In genomic region chr9:91810286-91810905, GRCh38 we compare ENCODE assay signal across 16 cellular contexts.
"Had no signal": no experiment of that assay in that cellular context is flagged by ENCODE, and none has a peak within 500 bp of the region (broad histone marks: within the 10 kb centered on the region; RNA-seq: fewer than 3 reads in every experiment).

No MANE protein-coding gene starts in this region.

- H3K27ac ChIP-seq: ascending aorta, gastrocnemius medialis, psoas muscle, thoracic aorta had no signal

- H3K4me1 Mint-ChIP-seq: stimulated activated naive CD8-positive, alpha-beta T cell treated with anti-CD3 and anti-CD28 coated beads, Interleukin-15, amount 100 ng/mL, for 72 hours had no signal

- DNase-seq: activated CD4-positive, alpha-beta memory T cell treated with anti-CD3 and anti-CD28 coated beads for 36 hours; activated naive CD4-positive, alpha-beta T cell; gastrocnemius medialis; hippocampal formation; naive thymus-derived CD8-positive, alpha-beta T cell; nucleus accumbens; stimulated activated CD4-positive, alpha-beta T cell treated with anti-CD3 and anti-CD28 coated beads, Interleukin-15, amount 100 ng/mL, for 24 hours; stimulated activated CD4-positive, alpha-beta T cell treated with anti-CD3 and anti-CD28 coated beads, Interleukin-4, amount 100 ng/mL, for 4 hours; stimulated activated naive CD8-positive, alpha-beta T cell treated with anti-CD3 and anti-CD28 coated beads, Interleukin-15, amount 100 ng/mL, for 72 hours; T-helper 2 cell had no signal

- H3K4me1 ChIP-seq: ascending aorta, gastrocnemius medialis, psoas muscle had no signal

- H3K4me3 ChIP-seq: ascending aorta, gastrocnemius medialis, lung, psoas muscle, thoracic aorta had no signal

- H3K36me3 Mint-ChIP-seq: activated CD4-positive, alpha-beta memory T cell treated with anti-CD3 and anti-CD28 coated beads for 36 hours; naive thymus-derived CD8-positive, alpha-beta T cell had no signal

- H3K9me3 ChIP-seq: ascending aorta, gastrocnemius medialis, psoas muscle, thoracic aorta had no signal

- H3K9me3 Mint-ChIP-seq: activated CD4-positive, alpha-beta memory T cell treated with anti-CD3 and anti-CD28 coated beads for 36 hours; activated T-helper 1 cell treated with anti-CD3 and anti-CD28 coated beads, Interleukin-12 subunit alpha, Interleukin-12 subunit beta, Interleukin-2, Interleukin-4 antibody, amounts not matched to agents 30 ng/mL and 10 ng/mL and 1 ng/mL, durations not matched to agents 14 hours and 24 hours and 36 hours; naive thymus-derived CD8-positive, alpha-beta T cell; stimulated activated naive CD8-positive, alpha-beta T cell treated with anti-CD3 and anti-CD28 coated beads, Interleukin-15, amount 100 ng/mL, for 72 hours had no signal

- H3K4me3 Mint-ChIP-seq: activated CD4-positive, alpha-beta memory T cell treated with anti-CD3 and anti-CD28 coated beads for 36 hours; activated T-helper 1 cell treated with anti-CD3 and anti-CD28 coated beads, Interleukin-12 subunit alpha, Interleukin-12 subunit beta, Interleukin-2, Interleukin-4 antibody, amounts not matched to agents 30 ng/mL and 10 ng/mL and 1 ng/mL, durations not matched to agents 14 hours and 24 hours and 36 hours; naive thymus-derived CD8-positive, alpha-beta T cell; stimulated activated naive CD8-positive, alpha-beta T cell treated with anti-CD3 and anti-CD28 coated beads, Interleukin-15, amount 100 ng/mL, for 72 hours had no signal

- H3K36me3 ChIP-seq: ascending aorta, gastrocnemius medialis, thoracic aorta had no signal

- H3K27ac Mint-ChIP-seq: activated CD4-positive, alpha-beta memory T cell treated with anti-CD3 and anti-CD28 coated beads for 36 hours; activated T-helper 1 cell treated with anti-CD3 and anti-CD28 coated beads, Interleukin-12 subunit alpha, Interleukin-12 subunit beta, Interleukin-2, Interleukin-4 antibody, amounts not matched to agents 30 ng/mL and 10 ng/mL and 1 ng/mL, durations not matched to agents 14 hours and 24 hours and 36 hours; naive thymus-derived CD8-positive, alpha-beta T cell; stimulated activated naive CD8-positive, alpha-beta T cell treated with anti-CD3 and anti-CD28 coated beads, Interleukin-15, amount 100 ng/mL, for 72 hours had no signal

- H3K27me3 ChIP-seq: ascending aorta, gastrocnemius medialis had no signal

- H3K27me3 Mint-ChIP-seq: stimulated activated naive CD8-positive, alpha-beta T cell treated with anti-CD3 and anti-CD28 coated beads, Interleukin-15, amount 100 ng/mL, for 72 hours had no signal

- ATAC-seq: activated CD4-positive, CD25-positive, alpha-beta regulatory T cell treated with anti-CD3 and anti-CD28 coated beads, Interleukin-2, amount 50 U/mL, for 24 hours; gastrocnemius medialis; naive thymus-derived CD8-positive, alpha-beta T cell; stimulated activated naive CD8-positive, alpha-beta T cell treated with anti-CD3 and anti-CD28 coated beads, Interleukin-15, amount 100 ng/mL, for 72 hours had no signal
